ENCODE assay signal across 12 cellular contexts in the genomic region with DNA sequence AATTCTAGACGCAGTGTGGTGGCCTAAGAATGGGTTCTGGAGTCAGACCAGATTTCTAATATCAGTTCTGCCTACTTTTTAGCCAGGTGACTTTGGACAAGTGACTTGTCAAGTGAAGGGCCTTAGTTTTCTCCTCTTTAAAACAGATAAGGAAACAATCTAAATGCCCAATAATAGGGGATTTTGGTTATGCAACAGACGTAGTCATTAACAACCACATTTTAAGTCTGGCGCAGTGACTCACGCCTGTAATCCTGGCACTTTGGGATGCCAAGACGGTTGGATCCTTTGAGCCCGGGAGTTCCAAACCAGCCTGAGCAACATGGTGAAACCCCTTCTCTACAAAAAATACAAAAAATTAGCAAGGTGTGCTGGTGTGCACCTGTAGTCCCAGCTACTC. TPM values are rescaled to one million over a fixed set of nuclear protein-coding genes. Genes with fewer than 3 reads are reported as not detected.
DNase-seq lines count a peak whose midpoint lies in the region; ATAC-seq and TF ChIP-seq lines count a peak whose summit lies in the region.
"Had no signal": no experiment of that assay in that cellular context is flagged by ENCODE, and none has a peak within 500 bp of the region (broad histone marks: within the 10 kb centered on the region; RNA-seq: fewer than 3 reads in every experiment).

No MANE protein-coding gene starts in this region.

- no peaks in the 10 kb centered on the region for H3K36me3 Mint-ChIP-seq in activated CD8-positive, alpha-beta memory T cell treated with anti-CD3 and anti-CD28 coated beads, Interleukin-2, amount 10 ng/mL, durations not matched to agents 7 days and 5 days
- H3K36me3 Mint-ChIP-seq in WTC11: peaks cover 4% of the 10 kb centered on the region

- no peaks in the 10 kb centered on the region for H3K9me3 ChIP-seq in stomach smooth muscle (ENCODE audit: control insufficient read depth in 2 of 2, low read length in 2 of 2)
- H3K9me3 ChIP-seq: SJSA1 had no signal

- H3K27ac ChIP-seq in stomach smooth muscle (ENCODE audit: low read length): peak overlapping the region; percentile 84
- H3K27ac ChIP-seq: SJSA1 had no signal

- TF ChIP-seq CTCF in WTC11 (IDR thresholded peaks at IDR 0.05) (no peak), fibroblast of the aortic adventitia (IDR thresholded peaks at IDR 0.05; ENCODE audit: insufficient read depth, low read length) (no peak)

- no peaks in the 10 kb centered on the region for H3K36me3 ChIP-seq in stomach smooth muscle (ENCODE audit: control insufficient read depth in 2 of 2, insufficient read depth in 2 of 2, low read length in 2 of 2)
- H3K36me3 ChIP-seq: SJSA1 had no signal

- POLR2A ChIA-PET in WTC11 (lab: Charles Lee): no interaction called here

- H3K27ac Mint-ChIP-seq in activated CD8-positive, alpha-beta memory T cell treated with anti-CD3 and anti-CD28 coated beads, Interleukin-2, amount 10 ng/mL, durations not matched to agents 7 days and 5 days: peak overlapping the region; percentile 90
- peak overlapping the region; percentile 74 for H3K27ac Mint-ChIP-seq in WTC11

- no peaks in the 10 kb centered on the region for H3K9me3 Mint-ChIP-seq in activated CD8-positive, alpha-beta memory T cell treated with anti-CD3 and anti-CD28 coated beads, Interleukin-2, amount 10 ng/mL, durations not matched to agents 7 days and 5 days (ENCODE audit: low read depth)
- no peaks in the 10 kb centered on the region for H3K9me3 Mint-ChIP-seq in WTC11
- H3K9me3 Mint-ChIP-seq: stimulated activated naive B cell treated with anti-CD40 and anti-IgM and Interleukin-4, amounts not matched to agents 10 μg/mL and 1 μg/mL and 100 μg/mL, for 72 hours had no signal

- no peak for ATAC-seq in activated CD8-positive, alpha-beta memory T cell treated with anti-CD3 and anti-CD28 coated beads, Interleukin-2, amount 10 ng/mL, durations not matched to agents 7 days and 5 days
- ATAC-seq in WTC11: no peak

- H3K4me3 ChIP-seq in fibroblast of the aortic adventitia (ENCODE audit: low read depth, low read length) (no peak overlapping the region), stomach smooth muscle (ENCODE audit: low read length in 2 of 2) (no peak overlapping the region)
- H3K4me3 ChIP-seq: SJSA1 had no signal

- peaks cover 25% of the 10 kb centered on the region for H3K4me1 Mint-ChIP-seq in activated CD8-positive, alpha-beta memory T cell treated with anti-CD3 and anti-CD28 coated beads, Interleukin-2, amount 10 ng/mL, durations not matched to agents 7 days and 5 days
- peaks cover 19% of the 10 kb centered on the region for H3K4me1 Mint-ChIP-seq in WTC11

- no peak overlapping the region for H3K9ac ChIP-seq in stomach smooth muscle (ENCODE audit: low read length in 2 of 2)

- H3K4me1 ChIP-seq in stomach smooth muscle (ENCODE audit: control insufficient read depth, insufficient read depth, low read length): peaks cover 20% of the 10 kb centered on the region

- peak overlapping the region; percentile 83 for H3K4me3 Mint-ChIP-seq in activated CD8-positive, alpha-beta memory T cell treated with anti-CD3 and anti-CD28 coated beads, Interleukin-2, amount 10 ng/mL, durations not matched to agents 7 days and 5 days
- H3K4me3 Mint-ChIP-seq in WTC11: peak overlapping the region; percentile 90

- H3K27me3 Mint-ChIP-seq in activated CD8-positive, alpha-beta memory T cell treated with anti-CD3 and anti-CD28 coated beads, Interleukin-2, amount 10 ng/mL, durations not matched to agents 7 days and 5 days: no peaks in the 10 kb centered on the region
- H3K27me3 Mint-ChIP-seq in WTC11 (ENCODE audit: low read depth): no peaks in the 10 kb centered on the region
- H3K27me3 Mint-ChIP-seq: stimulated activated naive B cell treated with anti-CD40 and anti-IgM and Interleukin-4, amounts not matched to agents 10 μg/mL and 1 μg/mL and 100 μg/mL, for 72 hours had no signal

- H3K27me3 ChIP-seq in stomach smooth muscle (ENCODE audit: control insufficient read depth in 1 of 2, insufficient read depth in 2 of 2, low read length in 2 of 2): peaks cover 0 to 5% of the 10 kb centered on the region in 2 donors
- H3K27me3 ChIP-seq: SJSA1 had no signal

- CTCF ChIA-PET in activated CD8-positive, alpha-beta memory T cell treated with anti-CD3 and anti-CD28 coated beads, Interleukin-2, amount 10 ng/mL, durations not matched to agents 7 days and 5 days (lab: Charles Lee): no interaction called here
- CTCF ChIA-PET in WTC11 (lab: Charles Lee): interaction anchor here (0.6 kb wide), 1 partner anchor 257 kb away, joined by 4 read pairs; no protein-coding TSS in a partner anchor

- DNase-seq in activated CD8-positive, alpha-beta memory T cell treated with anti-CD3 and anti-CD28 coated beads, Interleukin-2, amount 10 ng/mL, durations not matched to agents 7 days and 5 days: no peak
- no peak for DNase-seq in activated CD8-positive, alpha-beta memory T cell treated with anti-CD3 and anti-CD28 coated beads, Interleukin-2, amount 50 U/mL, for 4 hours
- DNase-seq in WTC11 (ENCODE audit: low spot score) (no peak), fibroblast of the aortic adventitia (ENCODE audit: low read depth) (peak; percentile 1), NCI-H1417 treated with DMSO at 0.1 percent for 48 hours (lab: John Stamatoyannopoulos, UW) (no peak), NCI-H146 (lab: John Stamatoyannopoulos, UW) (no peak), D341Med (ENCODE audit: low spot score) (no peak)
- DNase-seq: central memory CD4-positive, alpha-beta T cell; stimulated activated naive B cell treated with anti-CD40 and anti-IgM and Interleukin-4, amounts not matched to agents 10 μg/mL and 1 μg/mL and 100 μg/mL, for 72 hours had no signal

TF ChIP-seq in WTC11, 78 proteins besides CTCF, POLR2A, EP300 and RAD21:
- TF ChIP-seq NFATC4 (CRISPR knock-in tag; IDR thresholded peaks at IDR 0.05): no peak
- no peak for TF ChIP-seq ETV6 (CRISPR knock-in tag; IDR thresholded peaks at IDR 0.05)
- TF ChIP-seq CREB1 (CRISPR knock-in tag; IDR thresholded peaks at IDR 0.05): no peak
- no peak for TF ChIP-seq SMAD4 (CRISPR knock-in tag; IDR thresholded peaks at IDR 0.05)
- TF ChIP-seq, protein P1, sequence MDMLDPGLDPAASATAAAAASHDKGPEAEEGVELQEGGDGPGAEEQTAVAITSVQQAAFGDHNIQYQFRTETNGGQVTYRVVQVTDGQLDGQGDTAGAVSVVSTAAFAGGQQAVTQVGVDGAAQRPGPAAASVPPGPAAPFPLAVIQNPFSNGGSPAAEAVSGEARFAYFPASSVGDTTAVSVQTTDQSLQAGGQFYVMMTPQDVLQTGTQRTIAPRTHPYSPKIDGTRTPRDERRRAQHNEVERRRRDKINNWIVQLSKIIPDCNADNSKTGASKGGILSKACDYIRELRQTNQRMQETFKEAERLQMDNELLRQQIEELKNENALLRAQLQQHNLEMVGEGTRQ (CRISPR knock-in tag; IDR thresholded peaks at IDR 0.05): no peak

RNA-seq across cellular contexts. Expression of a gene that starts 2.1 kb away (rescaled TPM):
- total RNA-seq in activated CD8-positive, alpha-beta memory T cell treated with anti-CD3 and anti-CD28 coated beads, Interleukin-2, amount 10 ng/mL, durations not matched to agents 7 days and 5 days: 10 to 100 TPM; 25.8 to 29.1 TPM
- total RNA-seq in WTC11 (2021) (77.5 to 91.2 TPM (median 87.4 TPM) in 3 replicates), fibroblast of the aortic adventitia (ENCODE audit: low replicate concordance) (10.6 and 20.3 TPM in 2 replicates)

RNA-seq across cellular contexts. Expression of a gene that starts 27.4 kb away (rescaled TPM):
- 100 to 1,000 TPM; 430 to 514 TPM for total RNA-seq in activated CD8-positive, alpha-beta memory T cell treated with anti-CD3 and anti-CD28 coated beads, Interleukin-2, amount 10 ng/mL, durations not matched to agents 7 days and 5 days
- total RNA-seq in WTC11 (2021) (665 to 706 TPM (median 674 TPM) in 3 replicates), fibroblast of the aortic adventitia (ENCODE audit: low replicate concordance) (330 and 444 TPM in 2 replicates)

RNA-seq across cellular contexts. Expression of a gene that starts 33.0 kb away (rescaled TPM):
- not detected for total RNA-seq in activated CD8-positive, alpha-beta memory T cell treated with anti-CD3 and anti-CD28 coated beads, Interleukin-2, amount 10 ng/mL, durations not matched to agents 7 days and 5 days
- 0.14 to 0.21 TPM (median 0.17 TPM) in 3 replicates for total RNA-seq in WTC11 (2021)
- total RNA-seq in fibroblast of the aortic adventitia (ENCODE audit: low replicate concordance): not detected in 2 replicates
- total RNA-seq: HT1080, SJSA1 had no signal

RNA-seq across cellular contexts. Expression of a gene that starts 45.5 kb away (rescaled TPM):
- 1 to 10 TPM; 5.6 to 6.3 TPM for total RNA-seq in activated CD8-positive, alpha-beta memory T cell treated with anti-CD3 and anti-CD28 coated beads, Interleukin-2, amount 10 ng/mL, durations not matched to agents 7 days and 5 days
- total RNA-seq in WTC11 (2021) (5.8 to 6.8 TPM (median 6.1 TPM) in 3 replicates), fibroblast of the aortic adventitia (ENCODE audit: low replicate concordance) (2.6 and 6.2 TPM in 2 replicates)
